Comparison of ENCODE assay signal across 30 cellular contexts in the genomic region with DNA sequence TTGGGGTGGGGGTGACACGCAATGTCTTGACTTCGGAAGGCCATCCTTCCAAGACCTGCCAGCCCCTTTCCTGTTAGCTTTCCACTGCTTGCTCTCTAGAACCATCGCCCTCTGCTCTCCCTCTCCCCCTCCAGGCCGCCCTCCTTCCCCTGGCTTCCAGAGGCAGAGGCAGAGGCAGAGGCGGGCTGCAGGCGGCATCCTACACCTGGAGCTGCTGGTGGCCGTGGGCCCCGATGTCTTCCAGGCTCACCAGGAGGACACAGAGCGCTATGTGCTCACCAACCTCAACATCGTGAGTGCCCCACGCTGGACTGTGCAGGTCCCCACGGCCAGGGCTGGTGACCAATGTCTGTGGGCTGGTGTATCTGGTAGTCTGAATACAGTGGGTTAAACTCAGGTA. TPM values are rescaled to one million over a fixed set of nuclear protein-coding genes. Genes with fewer than 3 reads are reported as not detected.
"Had no signal": no experiment of that assay in that cellular context is flagged by ENCODE, and none has a peak within 500 bp of the region (broad histone marks: within the 10 kb centered on the region; RNA-seq: fewer than 3 reads in every experiment).

No MANE protein-coding gene starts in this region.

- H3K9ac ChIP-seq: SK-N-SH had no signal

- FAIRE-seq: TTC549 had no signal

- H3K36me3 Mint-ChIP-seq: activated naive CD8-positive, alpha-beta T cell treated with anti-CD3 and anti-CD28 coated beads for 36 hours had no signal

- H3K4me1 ChIP-seq: SJSA1 had no signal

- H3K27me3 ChIP-seq: MG63, SJSA1 had no signal

- H3K9me3 ChIP-seq: MG63, SJSA1, SK-N-SH had no signal

- H3K4me2 ChIP-seq: SK-N-SH had no signal

- H3K4me3 ChIP-seq: MG63, SJSA1 had no signal

- H3K9me3 Mint-ChIP-seq: activated CD4-positive, alpha-beta T cell treated with anti-CD3 and anti-CD28 coated beads, Interleukin-2, amount 10 ng/mL, durations not matched to agents 24 days and 14 days; activated CD8-positive, alpha-beta T cell treated with anti-CD3 and anti-CD28 coated beads for 36 hours; activated naive CD8-positive, alpha-beta T cell treated with anti-CD3 and anti-CD28 coated beads for 36 hours; activated T-cell treated with anti-CD3 and anti-CD28 coated beads, Interleukin-2, amount 50 U/mL, for 72 hours; activated T-helper 17 cell treated with anti-CD3 and anti-CD28 coated beads, Interleukin-2, amount 50 U/mL, for 72 hours; T-helper 1 cell treated with Interleukin-12 subunit alpha and Interleukin-12 subunit beta and Interleukin-4 antibody, amounts not matched to agents 30 μg/mL and 1 μg/mL, for 36 hours; T-helper 2 cell treated with Interferon-gamma antibody and Interleukin-4, amounts not matched to agents 5 μg/mL and 100 μg/mL, for 36 hours had no signal

- H3K27ac Mint-ChIP-seq: activated CD4-positive, alpha-beta T cell treated with anti-CD3 and anti-CD28 coated beads, Interleukin-2, amount 10 ng/mL, durations not matched to agents 24 days and 14 days; activated CD8-positive, alpha-beta T cell treated with anti-CD3 and anti-CD28 coated beads for 36 hours; activated naive CD8-positive, alpha-beta T cell treated with anti-CD3 and anti-CD28 coated beads for 36 hours; activated T-cell treated with anti-CD3 and anti-CD28 coated beads, Interleukin-2, amount 50 U/mL, for 72 hours; activated T-helper 17 cell treated with anti-CD3 and anti-CD28 coated beads, Interleukin-2, amount 50 U/mL, for 72 hours; T-helper 1 cell treated with Interleukin-12 subunit alpha and Interleukin-12 subunit beta and Interleukin-4 antibody, amounts not matched to agents 30 μg/mL and 1 μg/mL, for 36 hours; T-helper 2 cell treated with Interferon-gamma antibody and Interleukin-4, amounts not matched to agents 5 μg/mL and 100 μg/mL, for 36 hours had no signal

- H3K27ac ChIP-seq: brain microvascular endothelial cell, SJSA1 had no signal

- DNase-seq: activated CD4-positive, alpha-beta T cell treated with anti-CD3 and anti-CD28 coated beads, Interleukin-2, amount 10 ng/mL, durations not matched to agents 24 days and 14 days; activated CD4-positive, alpha-beta T cell treated with anti-CD3 and anti-CD28 coated beads, Interleukin-2, amount 50 U/mL, for 4 hours; activated CD8-positive, alpha-beta T cell treated with anti-CD3 and anti-CD28 coated beads for 36 hours; activated effector memory CD4-positive, alpha-beta T cell treated with anti-CD3 and anti-CD28 coated beads, Interleukin-2, amount 50 U/mL, for 16 hours; activated naive CD4-positive, alpha-beta T cell; activated naive CD4-positive, alpha-beta T cell treated with anti-CD3 and anti-CD28 coated beads, Interleukin-2, amount 50 U/mL, for 16 hours; activated naive CD8-positive, alpha-beta T cell treated with anti-CD3 and anti-CD28 coated beads for 36 hours; activated T-cell treated with anti-CD3 and anti-CD28 coated beads, Interleukin-2, amount 50 U/mL, for 1 hour; activated T-cell treated with anti-CD3 and anti-CD28 coated beads, Interleukin-2, amount 50 U/mL, for 72 hours; amniotic stem cell; aorta; brain microvascular endothelial cell; central memory CD4-positive, alpha-beta T cell; Kasumi-1; MG63; NCI-H1092; NCI-H1436 treated with DMSO at 0.1 percent for 48 hours; NCI-H1694 treated with DMSO at 0.1 percent for 48 hours; NCI-H2029; NCI-H2171; NCI-H524; SHP77 treated with DMSO at 0.1 percent for 48 hours; SK-N-SH had no signal

- H3K4me3 Mint-ChIP-seq: activated CD4-positive, alpha-beta T cell treated with anti-CD3 and anti-CD28 coated beads, Interleukin-2, amount 10 ng/mL, durations not matched to agents 24 days and 14 days; activated CD8-positive, alpha-beta T cell treated with anti-CD3 and anti-CD28 coated beads for 36 hours; activated naive CD8-positive, alpha-beta T cell treated with anti-CD3 and anti-CD28 coated beads for 36 hours; activated T-cell treated with anti-CD3 and anti-CD28 coated beads, Interleukin-2, amount 50 U/mL, for 72 hours; activated T-helper 17 cell treated with anti-CD3 and anti-CD28 coated beads, Interleukin-2, amount 50 U/mL, for 72 hours; T-helper 1 cell treated with Interleukin-12 subunit alpha and Interleukin-12 subunit beta and Interleukin-4 antibody, amounts not matched to agents 30 μg/mL and 1 μg/mL, for 36 hours; T-helper 2 cell treated with Interferon-gamma antibody and Interleukin-4, amounts not matched to agents 5 μg/mL and 100 μg/mL, for 36 hours had no signal

- ATAC-seq: activated CD8-positive, alpha-beta T cell treated with anti-CD3 and anti-CD28 coated beads for 36 hours; activated T-cell treated with anti-CD3 and anti-CD28 coated beads, Interleukin-2, amount 50 U/mL, for 72 hours; activated T-helper 17 cell treated with anti-CD3 and anti-CD28 coated beads, Interleukin-2, amount 50 U/mL, for 72 hours; Panc1 had no signal

- H3K36me3 ChIP-seq: brain microvascular endothelial cell, MG63, SJSA1 had no signal

RNA-seq across cellular contexts. Expression of a gene that starts 2.0 kb away (rescaled TPM):
- total RNA-seq: RPMI7951 had no signal
